ENCODE assay signal across 8 cellular contexts in genomic region chr17:39027037-39027436, GRCh38. TPM values are rescaled to one million over a fixed set of nuclear protein-coding genes. Genes with fewer than 3 reads are reported as not detected.
A peak's percentile ranks its signal among the peaks of the same experiment; 100 is the strongest.
DNase-seq lines count a peak whose midpoint lies in the region; ATAC-seq, FAIRE-seq and TF ChIP-seq lines count a peak whose summit lies in the region.

No MANE protein-coding gene starts in this region.

- H3K4me1 ChIP-seq in pancreas = no peaks in the 10 kb centered on the region
- peaks cover 0 to 14% (median 9%) of the 10 kb centered on the region in 6 donors for H3K4me1 ChIP-seq in spleen

- DNase-seq in AG08396 (ENCODE audit: low spot score) (peak; percentile 32), HT-29 (ENCODE audit: low spot score) (peak; percentile 71), WTC11 (ENCODE audit: low spot score) (peak; percentile 72), head of caudate nucleus (peak in 34 of 42 donors; percentile 5 to 48 (median 26)), pancreas (peak; percentile 73 to 94 (median 88)), CD14-positive monocyte (ENCODE audit: low spot score) (no peak), spleen (no peak)

- H3K36me3 ChIP-seq in pancreas (no peaks in the 10 kb centered on the region), spleen (no peaks in the 10 kb centered on the region)

- H3K9me3 ChIP-seq in pancreas (no peaks in the 10 kb centered on the region), spleen (no peaks in the 10 kb centered on the region)

- no peak overlapping the region for H3K27ac Mint-ChIP-seq in WTC11
- no peak overlapping the region for H3K27ac Mint-ChIP-seq in CD14-positive monocyte

- POLR2A ChIA-PET in WTC11 (lab: Charles Lee) = no interaction called here

- ATAC-seq in WTC11 (peak; percentile 95), pancreas (peak; percentile 93 to 99 (median 96)), HG02763 (IDR thresholded peaks at IDR 0.05; ENCODE audit: unreplicated experiment) (no peak)

- 0 to 1% methylated on average over 17 to 25 of the region's 25 CpGs for WGBS in pancreas, 2 donors
- 1 to 6% (median 2%) methylated on average over 21 to 25 of the region's 25 CpGs for WGBS in spleen, 5 donors

- peaks cover 9% of the 10 kb centered on the region for H3K4me1 Mint-ChIP-seq in WTC11
- peaks cover 7% of the 10 kb centered on the region for H3K4me1 Mint-ChIP-seq in CD14-positive monocyte

- CTCF ChIA-PET in WTC11 (lab: Charles Lee) = interaction anchor here (2.7 to 3.8 kb wide), 2 partner anchors 43 to 126 kb away, joined by 10 to 21 read pairs; no protein-coding TSS in a partner anchor

- peak overlapping the region; percentile 68 for H3K4me3 Mint-ChIP-seq in WTC11
- peak overlapping the region in 1 of 2 donors; percentile 69 for H3K4me3 Mint-ChIP-seq in CD14-positive monocyte

- no peak for FAIRE-seq in pancreas (lab: Jason Lieb, UNC)

- H3K36me3 Mint-ChIP-seq in WTC11 = no peaks in the 10 kb centered on the region
- H3K36me3 Mint-ChIP-seq in CD14-positive monocyte = peaks cover 0 to 5% of the 10 kb centered on the region in 2 donors

- H3K27me3 ChIP-seq in pancreas (no peaks in the 10 kb centered on the region), spleen (replicated peaks in 1 of 7) (peaks cover 0 to 44% (median 7%) of the 10 kb centered on the region in 7 donors)

- TF ChIP-seq POLR2A in spleen (IDR thresholded peaks at IDR 0.05) = no peak

- H3K4me3 ChIP-seq in pancreas (peak overlapping the region; percentile 10 to 47 (median 28)), spleen (peak overlapping the region in 4 of 8 donors; percentile 5 to 58 (median 27))

- H3K27ac ChIP-seq in pancreas (no peak overlapping the region), spleen (no peak overlapping the region)

- intact Hi-C loops in head of caudate nucleus (cut with DNase I) (no loop called here), pancreas (cut with DNase I) (no loop called here), CD14-positive monocyte (cut with micrococcal nuclease) (no loop called here), spleen (cut with DNase I; ENCODE audit: low total_unique reads) (no loop called here)

- TF ChIP-seq CTCF in WTC11 (IDR thresholded peaks at IDR 0.05) (no peak), pancreas (IDR thresholded peaks at IDR 0.05) (no peak), CD14-positive monocyte (IDR thresholded peaks at IDR 0.05) (no peak), spleen (IDR thresholded peaks at IDR 0.05 in 8 of 11, conservative IDR thresholded peaks at IDR 0.05 in 3 of 11) (no peak)

- H3K27me3 Mint-ChIP-seq in WTC11 (ENCODE audit: low read depth) (peaks cover 38% of the 10 kb centered on the region), CD14-positive monocyte (ENCODE audit: low read depth in 3 of 3) (peaks cover 27 to 51% (median 39%) of the 10 kb centered on the region in 3 donors)

- H3K9me3 Mint-ChIP-seq in WTC11 = peaks cover 16% of the 10 kb centered on the region
- H3K9me3 Mint-ChIP-seq in CD14-positive monocyte = peaks cover 0 to 13% (median 0%) of the 10 kb centered on the region in 7 donors

TF ChIP-seq in WTC11, 78 proteins besides CTCF, POLR2A, EP300 and RAD21:
- peak; percentile 40; the same call in 1 of the 2 replicates for TF ChIP-seq FOXK1 (CRISPR knock-in tag; IDR thresholded peaks at IDR 0.05)
- no peak for TF ChIP-seq MLX (CRISPR knock-in tag; IDR thresholded peaks at IDR 0.05)

RNA-seq across cellular contexts. Expression of gene FBXO47, which starts 59.8 kb away (rescaled TPM):
- not detected in 2 replicates for total RNA-seq in HT-29 (2014; rRNA removed; shearing (Covaris generic))
- total RNA-seq in WTC11 (2021) (not detected in 3 replicates), pancreas (under 1 TPM in 1 of 6 donors, not detected in 5; 0.06 TPM), spleen (not detected)
- polyA plus RNA-seq in pancreas (not detected), CD14-positive monocyte (not detected), spleen (under 1 TPM in 1 of 3 donors, not detected in 2; 0.06 TPM)

Comparison
In these comparisons a context has a peak if more than half of its experiments do, and no peak if none do; other contexts are left out.
1. DNase-seq: peak in AG08396 (single experiment), HT-29 (single experiment), WTC11 (single experiment), head of caudate nucleus (34 of 42) and pancreas (6 of 6); none in CD14-positive monocyte (single experiment) and spleen (single experiment).